In genomic region chr12:119222222-119222951, GRCh38 we compare ENCODE assay signal across 19 cellular contexts. TPM values are rescaled to one million over a fixed set of nuclear protein-coding genes. Genes with fewer than 3 reads are reported as not detected.
"Had no signal": no experiment of that assay in that cellular context is flagged by ENCODE, and none has a peak within 500 bp of the region (broad histone marks: within the 10 kb centered on the region; RNA-seq: fewer than 3 reads in every experiment).

No MANE protein-coding gene starts in this region.

- H3K4me3 Mint-ChIP-seq: activated CD4-positive, alpha-beta memory T cell treated with anti-CD3 and anti-CD28 coated beads, Interleukin-2, amount 10 ng/mL, durations not matched to agents 7 days and 5 days; activated CD8-positive, alpha-beta memory T cell treated with anti-CD3 and anti-CD28 coated beads, Interleukin-2, amount 10 ng/mL, durations not matched to agents 7 days and 5 days; activated naive CD8-positive, alpha-beta T cell; nephron had no signal

- H3K36me3 Mint-ChIP-seq: activated CD8-positive, alpha-beta memory T cell treated with anti-CD3 and anti-CD28 coated beads, Interleukin-2, amount 10 ng/mL, durations not matched to agents 7 days and 5 days; activated naive CD8-positive, alpha-beta T cell had no signal

- DNase-seq: activated CD4-positive, alpha-beta memory T cell treated with anti-CD3 and anti-CD28 coated beads, Interleukin-2, amount 10 ng/mL, durations not matched to agents 7 days and 5 days; activated CD4-positive, alpha-beta T cell treated with anti-CD3 and anti-CD28 coated beads for 48 hours; activated CD4-positive, CD25-positive, alpha-beta regulatory T cell; activated CD8-positive, alpha-beta memory T cell treated with anti-CD3 and anti-CD28 coated beads, Interleukin-2, amount 10 ng/mL, durations not matched to agents 7 days and 5 days; dermis blood vessel endothelial cell; effector memory CD4-positive, alpha-beta T cell; esophagus squamous epithelium; mammary epithelial cell; midbrain; stimulated activated CD4-positive, alpha-beta T cell treated with anti-CD3 and anti-CD28 coated beads, Interleukin-12 subunit alpha, Interleukin-12 subunit beta, amount 100 ng/mL, for 4 hours; stimulated activated CD4-positive, alpha-beta T cell treated with anti-CD3 and anti-CD28 coated beads, Interleukin-1b, Interleukin-23, amount 100 ng/mL, for 48 hours; stimulated activated CD8-positive, alpha-beta memory T cell treated with anti-CD3 and anti-CD28 coated beads, Interleukin-4, amount 100 ng/mL, for 48 hours; stimulated activated naive CD4-positive, alpha-beta T cell treated with Interleukin-2 at 50 U/mL for 16 hours; T-helper 9 cell; tibial artery; uterus had no signal

- H3K4me1 Mint-ChIP-seq: activated CD4-positive, alpha-beta memory T cell treated with anti-CD3 and anti-CD28 coated beads, Interleukin-2, amount 10 ng/mL, durations not matched to agents 7 days and 5 days; activated CD8-positive, alpha-beta memory T cell treated with anti-CD3 and anti-CD28 coated beads, Interleukin-2, amount 10 ng/mL, durations not matched to agents 7 days and 5 days; nephron had no signal

- H3K27ac ChIP-seq: esophagus squamous epithelium, hepatocyte, tibial artery, uterus had no signal

- H3K27me3 ChIP-seq: esophagus squamous epithelium, uterus had no signal

- ATAC-seq: activated CD8-positive, alpha-beta memory T cell treated with anti-CD3 and anti-CD28 coated beads, Interleukin-2, amount 10 ng/mL, durations not matched to agents 7 days and 5 days had no signal

- H3K4me3 ChIP-seq: esophagus squamous epithelium, hepatocyte, tibial artery, uterus had no signal

- H3K9me3 ChIP-seq: esophagus squamous epithelium, tibial artery, uterus had no signal

- H3K27ac Mint-ChIP-seq: activated CD4-positive, alpha-beta memory T cell treated with anti-CD3 and anti-CD28 coated beads, Interleukin-2, amount 10 ng/mL, durations not matched to agents 7 days and 5 days; activated CD8-positive, alpha-beta memory T cell treated with anti-CD3 and anti-CD28 coated beads, Interleukin-2, amount 10 ng/mL, durations not matched to agents 7 days and 5 days; activated naive CD8-positive, alpha-beta T cell; nephron had no signal

- H3K4me1 ChIP-seq: esophagus squamous epithelium, tibial artery, uterus had no signal

- H3K36me3 ChIP-seq: esophagus squamous epithelium, tibial artery, uterus had no signal

- H3K27me3 Mint-ChIP-seq: activated CD4-positive, alpha-beta memory T cell treated with anti-CD3 and anti-CD28 coated beads, Interleukin-2, amount 10 ng/mL, durations not matched to agents 7 days and 5 days; activated CD8-positive, alpha-beta memory T cell treated with anti-CD3 and anti-CD28 coated beads, Interleukin-2, amount 10 ng/mL, durations not matched to agents 7 days and 5 days had no signal

RNA-seq across cellular contexts. Expression of gene HSPB8, which starts 43.7 kb away (rescaled TPM):
- total RNA-seq: activated CD4-positive, alpha-beta memory T cell treated with anti-CD3 and anti-CD28 coated beads, Interleukin-2, amount 10 ng/mL, durations not matched to agents 7 days and 5 days; activated CD8-positive, alpha-beta memory T cell treated with anti-CD3 and anti-CD28 coated beads, Interleukin-2, amount 10 ng/mL, durations not matched to agents 7 days and 5 days had no signal
- polyA plus RNA-seq: mammary epithelial cell had no signal
